ENCODE assay signal across 9 cellular contexts in the genomic region with DNA sequence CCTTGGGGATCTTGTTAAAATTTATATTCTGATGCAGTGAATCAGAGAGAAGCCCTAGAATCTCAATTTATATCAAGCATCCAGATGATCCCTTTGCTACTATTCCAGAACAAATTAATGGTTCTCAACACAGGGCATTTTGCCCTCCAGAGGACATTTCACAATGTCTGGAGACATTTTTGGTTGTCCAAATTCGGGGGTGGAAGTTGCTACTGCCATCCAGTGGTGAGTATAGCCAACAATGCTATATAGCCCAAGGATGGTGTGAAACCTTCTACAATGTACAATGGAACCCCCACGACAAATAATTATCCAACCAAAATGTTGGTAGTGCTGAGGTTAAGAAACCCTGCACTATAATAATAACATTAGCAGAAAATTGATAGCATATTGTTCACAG.
A peak's percentile ranks its signal among the peaks of the same experiment; 100 is the strongest.
DNase-seq lines count a peak whose midpoint lies in the region; TF ChIP-seq lines count a peak whose summit lies in the region.
"Had no signal": no experiment of that assay in that cellular context is flagged by ENCODE, and none has a peak within 500 bp of the region (broad histone marks: within the 10 kb centered on the region; RNA-seq: fewer than 3 reads in every experiment).

No MANE protein-coding gene starts in this region.

- DNase-seq in GM04504 (ENCODE audit: low read depth) (peak; percentile 35), HS-27A (ENCODE audit: low read depth) (peak; percentile 19), mesendoderm (peak; percentile 58), SW480 (ENCODE audit: low spot score) (no peak), T-helper 2 cell (no peak)
- no peak for DNase-seq in activated CD4-positive, alpha-beta memory T cell treated with anti-CD3 and anti-CD28 coated beads for 36 hours
- DNase-seq: NCI-H187 treated with DMSO at 0.1 percent for 48 hours had no signal

- POLR2A ChIA-PET in activated CD4-positive, alpha-beta memory T cell treated with anti-CD3 and anti-CD28 coated beads for 36 hours (lab: Charles Lee) = no interaction called here

- TF ChIP-seq CTCF in VCaP (conservative IDR thresholded peaks at IDR 0.05) = peak; percentile 46

- H3K4me3 ChIP-seq in mesendoderm (ENCODE audit: low read length) = no peak overlapping the region
- H3K4me3 ChIP-seq: skin epidermis had no signal

- H3K4ac ChIP-seq in mesendoderm (ENCODE audit: low read depth, low read length) = no peak overlapping the region

- no peaks in the 10 kb centered on the region for H3K27me3 ChIP-seq in mesendoderm (ENCODE audit: insufficient read depth, low read length, poor library complexity)

- H3K23ac ChIP-seq in mesendoderm (ENCODE audit: low read length) = no peak overlapping the region

- no peaks in the 10 kb centered on the region for H3K36me3 ChIP-seq in mesendoderm (ENCODE audit: control insufficient read depth, insufficient read depth, low read length)

- no peak overlapping the region for H4K5ac ChIP-seq in mesendoderm (ENCODE audit: low read length)

- no peak overlapping the region for H3K9ac ChIP-seq in mesendoderm (ENCODE audit: low read length)

- H3K18ac ChIP-seq in mesendoderm (ENCODE audit: low read length) = no peak overlapping the region

- H3K27ac ChIP-seq in VCaP (no peak overlapping the region), mesendoderm (ENCODE audit: low read depth, low read length) (no peak overlapping the region)
- H3K27ac ChIP-seq: skin epidermis had no signal

- no peak overlapping the region for H3K4me2 ChIP-seq in mesendoderm (ENCODE audit: low read length)

- WGBS in mesendoderm (ENCODE audit: extremely low coverage, insufficient coverage, low lambda C conversion rate) = no CpG with 5 or more reads among the region's 2 CpGs

- no peak overlapping the region for H2AK5ac ChIP-seq in mesendoderm (ENCODE audit: low read length)

- no peaks in the 10 kb centered on the region for H3K4me1 ChIP-seq in mesendoderm (ENCODE audit: control insufficient read depth, low read depth, low read length)

- H2BK120ac ChIP-seq in mesendoderm (ENCODE audit: low read depth, low read length) = no peak overlapping the region

- no peak overlapping the region for H3K27ac Mint-ChIP-seq in activated CD4-positive, alpha-beta memory T cell treated with anti-CD3 and anti-CD28 coated beads for 36 hours

- H3K79me1 ChIP-seq in mesendoderm (ENCODE audit: low read length) = no peaks in the 10 kb centered on the region

- H3K27me3 Mint-ChIP-seq in activated CD4-positive, alpha-beta memory T cell treated with anti-CD3 and anti-CD28 coated beads for 36 hours = no peaks in the 10 kb centered on the region

- H2BK5ac ChIP-seq in mesendoderm (ENCODE audit: low read length) = no peak overlapping the region

- peaks cover 21% of the 10 kb centered on the region for H3K9me3 Mint-ChIP-seq in activated CD4-positive, alpha-beta memory T cell treated with anti-CD3 and anti-CD28 coated beads for 36 hours

- H2BK15ac ChIP-seq in mesendoderm (replicated peaks; ENCODE audit: low read depth) = no peak overlapping the region

- H3K4me3 Mint-ChIP-seq in activated CD4-positive, alpha-beta memory T cell treated with anti-CD3 and anti-CD28 coated beads for 36 hours = no peak overlapping the region

- no peaks in the 10 kb centered on the region for H3K4me1 Mint-ChIP-seq in activated CD4-positive, alpha-beta memory T cell treated with anti-CD3 and anti-CD28 coated beads for 36 hours (ENCODE audit: low read depth)

- H3K56ac ChIP-seq in mesendoderm (ENCODE audit: low read length) = no peak overlapping the region

- H3K36me3 Mint-ChIP-seq in activated CD4-positive, alpha-beta memory T cell treated with anti-CD3 and anti-CD28 coated beads for 36 hours = no peaks in the 10 kb centered on the region

- intact Hi-C loops in activated CD4-positive, alpha-beta memory T cell treated with anti-CD3 and anti-CD28 coated beads for 36 hours (cut with micrococcal nuclease) = no loop called here

- no peaks in the 10 kb centered on the region for H3K79me2 ChIP-seq in mesendoderm (ENCODE audit: control insufficient read depth, insufficient read depth, low read length)

- H4K8ac ChIP-seq in mesendoderm (ENCODE audit: low read depth, low read length) = no peak overlapping the region

- CTCF ChIA-PET in activated CD4-positive, alpha-beta memory T cell treated with anti-CD3 and anti-CD28 coated beads for 36 hours (lab: Charles Lee) = interaction anchor here (0.7 kb wide), 1 partner anchor 1219 kb away, joined by 4 read pairs; no protein-coding TSS in a partner anchor

Comparison
In these comparisons a context has a peak if more than half of its experiments do, and no peak if none do; other contexts are left out.
1. DNase-seq: peak in GM04504 (single experiment), HS-27A (single experiment) and mesendoderm (single experiment); none in activated CD4-positive, alpha-beta memory T cell treated with anti-CD3 and anti-CD28 coated beads for 36 hours (single experiment), SW480 (single experiment) and T-helper 2 cell (0 of 5).